In the genomic region with DNA sequence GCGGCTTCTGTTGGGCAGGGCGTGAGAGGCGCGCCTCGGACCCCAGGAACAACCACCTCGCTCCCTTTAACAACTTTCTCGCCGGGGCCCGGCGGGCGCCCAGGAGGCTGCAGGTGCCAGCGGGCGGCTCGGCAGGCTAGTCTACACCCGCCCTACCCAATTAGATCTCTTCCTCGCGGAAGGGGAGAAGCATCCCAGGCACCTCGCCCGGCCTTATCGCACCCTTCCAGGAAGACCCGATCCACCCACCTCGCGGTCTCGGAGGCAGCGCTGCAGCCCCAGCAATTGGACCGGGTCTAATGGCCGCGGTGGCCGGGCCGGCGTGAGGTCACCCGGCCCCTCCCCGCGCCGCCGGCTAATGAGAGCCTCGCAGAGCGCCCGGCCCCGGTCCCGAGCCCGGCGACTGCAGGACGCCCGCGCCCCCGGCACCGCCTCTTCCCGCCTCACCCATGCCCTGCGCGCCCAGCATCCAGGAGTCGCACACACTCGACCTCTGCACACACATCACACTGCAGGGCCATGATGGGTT, we compare ENCODE assay signal across 8 cellular contexts. TPM values are rescaled to one million over a fixed set of nuclear protein-coding genes. Genes with fewer than 3 reads are reported as not detected.
DNase-seq lines count a peak whose midpoint lies in the region; ATAC-seq and TF ChIP-seq lines count a peak whose summit lies in the region.

A gene (minus strand): TSS at position 298 of the 529 bp plus-strand sequence. CDS start 419 bp downstream, outside the sequence.

- under 1% methylated on average over 53 of the region's 53 CpGs for WGBS in urinary bladder

- ATAC-seq in CD8-positive, alpha-beta T cell, result peak; percentile 64
- ATAC-seq in GM21825 (IDR thresholded peaks at IDR 0.05; ENCODE audit: unreplicated experiment) (peak; percentile 45), GM18858 (IDR thresholded peaks at IDR 0.05; ENCODE audit: unreplicated experiment) (no peak)
- peak; percentile 82 to 88 for ATAC-seq in activated naive CD4-positive, alpha-beta T cell treated with anti-CD3 and anti-CD28 coated beads, Interleukin-2, amount 50 U/mL, for 72 hours

- CTCF ChIA-PET in CD8-positive, alpha-beta T cell (lab: Charles Lee), result no interaction called here

- no peaks in the 10 kb centered on the region for H3K4me1 ChIP-seq in CD8-positive, alpha-beta T cell (ENCODE audit: insufficient read depth, low read length)
- peaks cover 2% of the 10 kb centered on the region for H3K4me1 ChIP-seq in urinary bladder (ENCODE audit: insufficient read depth)

- H3K4me3 Mint-ChIP-seq in CD8-positive, alpha-beta T cell, result peak within 1 kb of the TSS; percentile 88
- peak within 1 kb of the TSS; percentile 84 for H3K4me3 Mint-ChIP-seq in neural crest cell

- H3K4me1 Mint-ChIP-seq in CD8-positive, alpha-beta T cell (ENCODE audit: low read depth), result peaks cover 21% of the 10 kb centered on the region
- peaks cover 22% of the 10 kb centered on the region for H3K4me1 Mint-ChIP-seq in neural crest cell

- no peak for TF ChIP-seq CTCF in CD8-positive, alpha-beta T cell (IDR thresholded peaks at IDR 0.05)
- no peak for TF ChIP-seq CTCF in neural crest cell (conservative IDR thresholded peaks at IDR 0.05)

- no peaks in the 10 kb centered on the region for H3K36me3 Mint-ChIP-seq in CD8-positive, alpha-beta T cell
- H3K36me3 Mint-ChIP-seq in activated naive CD4-positive, alpha-beta T cell treated with anti-CD3 and anti-CD28 coated beads, Interleukin-2, amount 50 U/mL, for 72 hours, result no peaks in the 10 kb centered on the region
- no peaks in the 10 kb centered on the region for H3K36me3 Mint-ChIP-seq in neural crest cell (ENCODE audit: low read depth)

- peak within 1 kb of the TSS; percentile 82 for H3K27ac Mint-ChIP-seq in CD8-positive, alpha-beta T cell
- H3K27ac Mint-ChIP-seq in activated naive CD4-positive, alpha-beta T cell treated with anti-CD3 and anti-CD28 coated beads, Interleukin-2, amount 50 U/mL, for 72 hours, result peak within 1 kb of the TSS in 1 of 2 donors; percentile 77
- no peak within 1 kb of the TSS for H3K27ac Mint-ChIP-seq in neural crest cell (ENCODE audit: unreplicated experiment)

- H3K27me3 ChIP-seq in CD8-positive, alpha-beta T cell (ENCODE audit: insufficient read depth, low read length), result no peaks in the 10 kb centered on the region

- H3K27me3 Mint-ChIP-seq in CD8-positive, alpha-beta T cell (ENCODE audit: low read depth), result no peaks in the 10 kb centered on the region
- peaks cover 59% of the 10 kb centered on the region for H3K27me3 Mint-ChIP-seq in neural crest cell (ENCODE audit: low read depth)

- no peaks in the 10 kb centered on the region for H3K9me3 ChIP-seq in CD8-positive, alpha-beta T cell (ENCODE audit: low read length)

- no peaks in the 10 kb centered on the region for H3K36me3 ChIP-seq in CD8-positive, alpha-beta T cell (ENCODE audit: insufficient read depth, low read length)
- H3K36me3 ChIP-seq in urinary bladder (ENCODE audit: insufficient read depth), result no peaks in the 10 kb centered on the region

- H3K4me3 ChIP-seq in CD8-positive, alpha-beta T cell (ENCODE audit: low read depth, low read length), result peak within 1 kb of the TSS; percentile 93
- H3K4me3 ChIP-seq in urinary bladder (ENCODE audit: low read depth, low read length), result peak within 1 kb of the TSS; percentile 73

- no peaks in the 10 kb centered on the region for H3K9me3 Mint-ChIP-seq in CD8-positive, alpha-beta T cell
- no peaks in the 10 kb centered on the region for H3K9me3 Mint-ChIP-seq in activated naive CD4-positive, alpha-beta T cell treated with anti-CD3 and anti-CD28 coated beads, Interleukin-2, amount 50 U/mL, for 72 hours
- no peaks in the 10 kb centered on the region for H3K9me3 Mint-ChIP-seq in neural crest cell

- POLR2A ChIA-PET in CD8-positive, alpha-beta T cell (lab: Charles Lee), result interaction anchor here (1.0 kb wide), 2 partner anchors 22 to 62 kb away, joined by 4 to 5 read pairs; no protein-coding TSS in a partner anchor

- peak within 1 kb of the TSS; percentile 61 for H3K27ac ChIP-seq in CD8-positive, alpha-beta T cell (ENCODE audit: low read depth, low read length)
- H3K27ac ChIP-seq in urinary bladder (ENCODE audit: low read depth), result no peak within 1 kb of the TSS

- intact Hi-C loops in CD8-positive, alpha-beta T cell (cut with DNase I, micrococcal nuclease), result loop anchor here (5.0 kb wide), 3 partner anchors 47 to 77 kb away; a partner anchor contains a TSS

- peak in 6 of 7 experiments; percentile 14 to 64 (median 28) for DNase-seq in CD8-positive, alpha-beta T cell
- DNase-seq in OCI-M1 (lab: John Stamatoyannopoulos, UW) (peak; percentile 85), glomerular visceral epithelial cell (ENCODE audit: extremely low spot score) (peak; percentile 88), neural crest cell (ENCODE audit: low read depth, low spot score) (peak; percentile 45)
- peak; percentile 34 to 65 for DNase-seq in activated naive CD4-positive, alpha-beta T cell treated with anti-CD3 and anti-CD28 coated beads, Interleukin-2, amount 50 U/mL, for 72 hours (ENCODE audit: low spot score in 2 of 2)

RNA-seq across cellular contexts. Expression of the gene that starts here (rescaled TPM):
- total RNA-seq in CD8-positive, alpha-beta T cell, result 1 to 10 TPM; 5.0 to 5.9 TPM
- 1 to 10 TPM; 6.3 to 9.4 TPM for total RNA-seq in activated naive CD4-positive, alpha-beta T cell treated with anti-CD3 and anti-CD28 coated beads, Interleukin-2, amount 50 U/mL, for 72 hours
- total RNA-seq in neural crest cell (4.1 and 4.3 TPM in 2 replicates), urinary bladder (5.3 TPM)
- 61.2 TPM for polyA plus RNA-seq in urinary bladder

Comparison
In these comparisons a context has a peak if more than half of its experiments do, and no peak if none do; other contexts are left out.
1. DNase-seq: peak in every context shown above with its lines; median percentile 88 in glomerular visceral epithelial cell; 85 in OCI-M1; 50 in activated naive CD4-positive, alpha-beta T cell treated with anti-CD3 and anti-CD28 coated beads, Interleukin-2, amount 50 U/mL, for 72 hours; 45 in neural crest cell; 28 in CD8-positive, alpha-beta T cell.